In the genomic region with DNA sequence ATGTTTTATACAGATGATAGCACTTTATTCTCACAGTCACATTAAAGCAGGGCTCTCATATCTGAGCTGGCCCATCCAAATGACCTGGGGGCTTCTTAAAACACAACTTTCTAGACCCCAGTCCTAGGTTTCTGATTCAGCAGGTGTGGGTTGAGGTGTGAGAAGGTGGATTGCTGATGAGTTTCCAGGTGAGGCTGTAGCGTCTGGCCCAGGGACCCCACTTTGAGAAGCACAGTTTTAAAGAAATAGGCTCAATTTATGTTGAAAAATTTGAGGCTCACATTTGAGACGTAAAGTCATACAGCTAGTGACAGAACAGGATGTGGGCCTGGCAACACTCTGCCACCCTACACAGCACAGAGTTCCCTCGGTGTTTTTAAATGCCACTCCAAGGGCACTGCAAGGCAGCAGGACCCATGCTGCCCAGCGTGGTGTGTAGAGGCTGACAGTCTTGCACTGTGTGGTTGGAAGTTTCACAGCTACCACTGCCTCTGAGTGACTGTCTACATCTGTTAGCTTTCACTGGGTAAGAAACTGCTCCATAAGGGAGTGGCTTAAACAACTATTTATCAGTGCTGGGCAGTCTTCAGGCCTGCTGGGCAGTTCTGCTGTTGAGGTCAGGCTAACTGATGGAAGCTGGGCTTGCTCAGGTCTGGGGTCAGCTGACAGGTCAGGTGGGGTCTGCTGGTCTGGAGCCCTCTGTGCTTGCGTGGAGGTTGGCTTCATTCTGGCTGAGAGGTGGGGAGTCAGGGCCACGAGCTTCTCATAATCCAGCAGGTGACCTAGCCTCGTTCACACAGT, we compare ENCODE assay signal across 1 cellular context.
TF ChIP-seq lines count a peak whose summit lies in the region.

No MANE protein-coding gene starts in this region.

TF ChIP-seq in IMR-90, 13 proteins besides CTCF, POLR2A, EP300 and RAD21:
- TF ChIP-seq, protein P1, sequence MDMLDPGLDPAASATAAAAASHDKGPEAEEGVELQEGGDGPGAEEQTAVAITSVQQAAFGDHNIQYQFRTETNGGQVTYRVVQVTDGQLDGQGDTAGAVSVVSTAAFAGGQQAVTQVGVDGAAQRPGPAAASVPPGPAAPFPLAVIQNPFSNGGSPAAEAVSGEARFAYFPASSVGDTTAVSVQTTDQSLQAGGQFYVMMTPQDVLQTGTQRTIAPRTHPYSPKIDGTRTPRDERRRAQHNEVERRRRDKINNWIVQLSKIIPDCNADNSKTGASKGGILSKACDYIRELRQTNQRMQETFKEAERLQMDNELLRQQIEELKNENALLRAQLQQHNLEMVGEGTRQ (IDR thresholded peaks at IDR 0.05; ENCODE audit: low read depth, low read length), result no peak
- no peak for TF ChIP-seq CHD1 (IDR thresholded peaks at IDR 0.05; ENCODE audit: low read depth, low read length)
- TF ChIP-seq MAFK (IDR thresholded peaks at IDR 0.05; ENCODE audit: low read depth, low read length), result no peak
- no peak for TF ChIP-seq RCOR1 (IDR thresholded peaks at IDR 0.05; ENCODE audit: insufficient replicate concordance, low read length)
- no peak for TF ChIP-seq MAZ (IDR thresholded peaks at IDR 0.05; ENCODE audit: borderline replicate concordance, low read depth, low read length)
- no peak for TF ChIP-seq FOS (IDR thresholded peaks at IDR 0.05; ENCODE audit: low read depth, low read length)
- TF ChIP-seq BHLHE40 (IDR thresholded peaks at IDR 0.05; ENCODE audit: low read depth, low read length), result no peak
- no peak for TF ChIP-seq MXI1 (IDR thresholded peaks at IDR 0.05; ENCODE audit: borderline replicate concordance, low read depth, low read length)
- TF ChIP-seq CEBPB (IDR thresholded peaks at IDR 0.05; ENCODE audit: low read depth, low read length), result no peak
- TF ChIP-seq, protein P2, sequence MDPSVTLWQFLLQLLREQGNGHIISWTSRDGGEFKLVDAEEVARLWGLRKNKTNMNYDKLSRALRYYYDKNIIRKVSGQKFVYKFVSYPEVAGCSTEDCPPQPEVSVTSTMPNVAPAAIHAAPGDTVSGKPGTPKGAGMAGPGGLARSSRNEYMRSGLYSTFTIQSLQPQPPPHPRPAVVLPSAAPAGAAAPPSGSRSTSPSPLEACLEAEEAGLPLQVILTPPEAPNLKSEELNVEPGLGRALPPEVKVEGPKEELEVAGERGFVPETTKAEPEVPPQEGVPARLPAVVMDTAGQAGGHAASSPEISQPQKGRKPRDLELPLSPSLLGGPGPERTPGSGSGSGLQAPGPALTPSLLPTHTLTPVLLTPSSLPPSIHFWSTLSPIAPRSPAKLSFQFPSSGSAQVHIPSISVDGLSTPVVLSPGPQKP (IDR thresholded peaks at IDR 0.05; ENCODE audit: borderline replicate concordance, low read depth, low read length), result no peak
- TF ChIP-seq SMC3 (IDR thresholded peaks at IDR 0.05; ENCODE audit: low read depth, low read length), result no peak
- no peak for TF ChIP-seq NFE2L2 (IDR thresholded peaks at IDR 0.05; ENCODE audit: low read depth, low read length)
- TF ChIP-seq RFX5 (IDR thresholded peaks at IDR 0.05; ENCODE audit: low read depth, low read length), result no peak
